Comparison of ENCODE assay signal across 14 cellular contexts in the genomic region with DNA sequence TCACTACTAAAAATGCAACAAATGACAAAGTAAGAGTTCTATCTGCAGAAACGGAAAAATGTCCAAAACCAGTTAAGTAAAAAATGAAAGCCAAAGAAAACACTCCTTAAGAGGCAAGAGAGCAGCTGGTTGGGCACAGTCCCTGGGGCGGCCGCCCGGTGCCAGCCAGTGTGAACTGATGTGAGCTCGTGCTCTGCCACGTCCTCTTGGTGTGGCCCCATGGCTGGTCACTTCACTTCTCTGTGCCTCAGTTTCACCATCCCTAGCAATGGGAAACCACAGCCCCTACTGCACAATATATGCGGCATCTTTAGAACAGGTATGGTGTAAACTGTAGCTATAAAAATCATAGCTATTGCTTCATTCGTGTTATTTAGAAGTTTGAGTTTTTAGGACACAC. TPM values are rescaled to one million over a fixed set of nuclear protein-coding genes. Genes with fewer than 3 reads are reported as not detected.
A peak's percentile ranks its signal among the peaks of the same experiment; 100 is the strongest.
DNase-seq lines count a peak whose midpoint lies in the region; ATAC-seq and TF ChIP-seq lines count a peak whose summit lies in the region.
"Had no signal": no experiment of that assay in that cellular context is flagged by ENCODE, and none has a peak within 500 bp of the region (broad histone marks: within the 10 kb centered on the region; RNA-seq: fewer than 3 reads in every experiment).

No MANE protein-coding gene starts in this region.

- no peak for TF ChIP-seq CTCF in right atrium auricular region (IDR thresholded peaks at IDR 0.05)
- TF ChIP-seq CTCF in suprapubic skin (IDR thresholded peaks at IDR 0.05) = no peak

- DNase-seq in activated T-cell treated with anti-CD3 and anti-CD28 coated beads, Interleukin-2, amount 50 U/mL, for 72 hours = peak in 1 of 2 donors; percentile 24
- DNase-seq in activated T-cell treated with anti-CD3 and anti-CD28 coated beads for 4 hours (no peak), right atrium auricular region (ENCODE audit: low spot score) (no peak), suprapubic skin (ENCODE audit: low spot score in 2 of 2) (no peak), SIG-M5 (lab: John Stamatoyannopoulos, UW) (no peak), DMS53 (lab: John Stamatoyannopoulos, UW) (no peak), DMS153 (lab: John Stamatoyannopoulos, UW) (no peak)
- no peak for DNase-seq in activated CD4-positive, alpha-beta memory T cell treated with anti-CD3 and anti-CD28 coated beads, Interleukin-2, amount 10 ng/mL, durations not matched to agents 7 days and 5 days
- DNase-seq: HCEC 1CT, hypothalamus, NCI-H69, SHP77 had no signal

- H3K27me3 ChIP-seq in right atrium auricular region = no peaks in the 10 kb centered on the region
- H3K27me3 ChIP-seq in suprapubic skin = no peaks in the 10 kb centered on the region

- TF ChIP-seq EP300 in suprapubic skin (IDR thresholded peaks at IDR 0.05) = no peak

- H3K27ac Mint-ChIP-seq in activated T-cell treated with anti-CD3 and anti-CD28 coated beads, Interleukin-2, amount 50 U/mL, for 72 hours = peak overlapping the region; percentile 78
- peak overlapping the region; percentile 98 for H3K27ac Mint-ChIP-seq in activated CD4-positive, alpha-beta memory T cell treated with anti-CD3 and anti-CD28 coated beads, Interleukin-2, amount 10 ng/mL, durations not matched to agents 7 days and 5 days

- CTCF ChIA-PET in activated CD4-positive, alpha-beta memory T cell treated with anti-CD3 and anti-CD28 coated beads, Interleukin-2, amount 10 ng/mL, durations not matched to agents 7 days and 5 days (lab: Charles Lee) = interaction anchor here (0.6 to 2.3 kb wide), 9 partner anchors 8 to 110 kb away, joined by 3 to 18 read pairs (median 3); no protein-coding TSS in a partner anchor

- H3K4me3 Mint-ChIP-seq in activated T-cell treated with anti-CD3 and anti-CD28 coated beads, Interleukin-2, amount 50 U/mL, for 72 hours = peak overlapping the region; percentile 70 to 71
- H3K4me3 Mint-ChIP-seq in activated CD4-positive, alpha-beta memory T cell treated with anti-CD3 and anti-CD28 coated beads, Interleukin-2, amount 10 ng/mL, durations not matched to agents 7 days and 5 days = peak overlapping the region; percentile 65

- POLR2A ChIA-PET in activated CD4-positive, alpha-beta memory T cell treated with anti-CD3 and anti-CD28 coated beads, Interleukin-2, amount 10 ng/mL, durations not matched to agents 7 days and 5 days (lab: Charles Lee) = interaction anchor here (0.8 to 4.9 kb wide), 27 partner anchors 8 to 323 kb away, joined by 3 to 51 read pairs (median 7); partner anchors contain the start of genes CYTH1 and USP36

- H3K27me3 Mint-ChIP-seq in activated T-cell treated with anti-CD3 and anti-CD28 coated beads, Interleukin-2, amount 50 U/mL, for 72 hours (ENCODE audit: low read depth) = no peaks in the 10 kb centered on the region
- no peaks in the 10 kb centered on the region for H3K27me3 Mint-ChIP-seq in activated CD4-positive, alpha-beta memory T cell treated with anti-CD3 and anti-CD28 coated beads, Interleukin-2, amount 10 ng/mL, durations not matched to agents 7 days and 5 days

- WGBS in suprapubic skin = 77% methylated on average over 8 of the region's 8 CpGs

- H3K9me3 ChIP-seq in right atrium auricular region (no peaks in the 10 kb centered on the region), suprapubic skin (no peaks in the 10 kb centered on the region)
- H3K9me3 ChIP-seq: thoracic aorta had no signal

- H3K36me3 Mint-ChIP-seq in activated T-cell treated with anti-CD3 and anti-CD28 coated beads, Interleukin-2, amount 50 U/mL, for 72 hours (ENCODE audit: insufficient read depth in 2 of 2) = peaks cover 27 to 45% of the 10 kb centered on the region in 2 donors
- H3K36me3 Mint-ChIP-seq in activated CD4-positive, alpha-beta memory T cell treated with anti-CD3 and anti-CD28 coated beads, Interleukin-2, amount 10 ng/mL, durations not matched to agents 7 days and 5 days (ENCODE audit: low read depth) = peaks cover 77% of the 10 kb centered on the region

- H3K4me1 ChIP-seq in right atrium auricular region (no peaks in the 10 kb centered on the region), suprapubic skin (peaks cover 7% of the 10 kb centered on the region)

- H3K4me1 Mint-ChIP-seq in activated T-cell treated with anti-CD3 and anti-CD28 coated beads, Interleukin-2, amount 50 U/mL, for 72 hours (ENCODE audit: low read depth) = peaks cover 55% of the 10 kb centered on the region
- peaks cover 62% of the 10 kb centered on the region for H3K4me1 Mint-ChIP-seq in activated CD4-positive, alpha-beta memory T cell treated with anti-CD3 and anti-CD28 coated beads, Interleukin-2, amount 10 ng/mL, durations not matched to agents 7 days and 5 days

- ATAC-seq in activated T-cell treated with anti-CD3 and anti-CD28 coated beads, Interleukin-2, amount 50 U/mL, for 72 hours (replicated peaks in 1 of 2) = no peak
- ATAC-seq: activated CD4-positive, CD25-positive, alpha-beta regulatory T cell treated with anti-CD3 and anti-CD28 coated beads, Interleukin-2, amount 50 U/mL, for 24 hours had no signal

- H3K9me3 Mint-ChIP-seq in activated T-cell treated with anti-CD3 and anti-CD28 coated beads, Interleukin-2, amount 50 U/mL, for 72 hours = no peaks in the 10 kb centered on the region
- H3K9me3 Mint-ChIP-seq in activated CD4-positive, alpha-beta memory T cell treated with anti-CD3 and anti-CD28 coated beads, Interleukin-2, amount 10 ng/mL, durations not matched to agents 7 days and 5 days = no peaks in the 10 kb centered on the region

- H3K27ac ChIP-seq in right atrium auricular region (peak overlapping the region; percentile 1 to 58), suprapubic skin (peak overlapping the region; percentile 56)

- no peak overlapping the region for H3K4me3 ChIP-seq in right atrium auricular region
- H3K4me3 ChIP-seq in suprapubic skin = no peak overlapping the region
- H3K4me3 ChIP-seq: thoracic aorta had no signal

- TF ChIP-seq POLR2A in suprapubic skin (IDR thresholded peaks at IDR 0.05) = no peak

- peaks cover 99% of the 10 kb centered on the region for H3K36me3 ChIP-seq in right atrium auricular region
- H3K36me3 ChIP-seq in suprapubic skin = peaks cover 100% of the 10 kb centered on the region

RNA-seq across cellular contexts. Expression of gene USP36, which starts 21.2 kb away (rescaled TPM):
- total RNA-seq in activated T-cell treated with anti-CD3 and anti-CD28 coated beads, Interleukin-2, amount 50 U/mL, for 72 hours = 100 to 1,000 TPM; 113 to 124 TPM
- total RNA-seq in activated CD4-positive, alpha-beta memory T cell treated with anti-CD3 and anti-CD28 coated beads, Interleukin-2, amount 10 ng/mL, durations not matched to agents 7 days and 5 days = 10 to 100 TPM; 95.4 to 96.8 TPM
- 10 to 100 TPM; 15.4 to 18.1 TPM for total RNA-seq in right atrium auricular region
- 100 to 1,000 TPM in 1 of 4 donors, 10 to 100 TPM in 3; 60.1 to 118 (median 74.4) TPM for total RNA-seq in suprapubic skin

RNA-seq across cellular contexts. Expression of gene CYTH1, which starts 37.3 kb away (rescaled TPM):
- total RNA-seq in activated T-cell treated with anti-CD3 and anti-CD28 coated beads, Interleukin-2, amount 50 U/mL, for 72 hours = 100 to 1,000 TPM; 163 to 204 TPM
- total RNA-seq in activated CD4-positive, alpha-beta memory T cell treated with anti-CD3 and anti-CD28 coated beads, Interleukin-2, amount 10 ng/mL, durations not matched to agents 7 days and 5 days = 100 to 1,000 TPM; 288 to 309 TPM
- total RNA-seq in right atrium auricular region (10 to 100 TPM; 23.8 to 31.0 TPM), suprapubic skin (10 to 100 TPM; 57.6 to 88.6 (median 74.9) TPM)
